9 cellular contexts compared by ENCODE assay signal in genomic region chr7:92691578-92691977, GRCh38.
DNase-seq lines count a peak whose midpoint lies in the region; ATAC-seq, FAIRE-seq and TF ChIP-seq lines count a peak whose summit lies in the region.
"Had no signal": no experiment of that assay in that cellular context is flagged by ENCODE, and none has a peak within 500 bp of the region (broad histone marks: within the 10 kb centered on the region; RNA-seq: fewer than 3 reads in every experiment).

No MANE protein-coding gene starts in this region.

- TF ChIP-seq CTCF in HFFc6 (IDR thresholded peaks at IDR 0.05): peak; percentile 81
- peak; percentile 47 for TF ChIP-seq CTCF in NB4 (IDR thresholded peaks at IDR 0.05; ENCODE audit: low read depth, low read length)
- TF ChIP-seq CTCF in retinal pigment epithelial cell (conservative IDR thresholded peaks at IDR 0.05; ENCODE audit: low read depth, low read length): peak; percentile 57

- H3K27me3 Mint-ChIP-seq in HFFc6 (ENCODE audit: insufficient read depth): no peaks in the 10 kb centered on the region; the same call in 1 of the 2 replicates
- H3K27me3 Mint-ChIP-seq in T-helper 17 cell: no peaks in the 10 kb centered on the region
- H3K27me3 Mint-ChIP-seq: IgD-negative memory B cell had no signal

- peak; percentile 92 for ATAC-seq in T-helper 17 cell
- no peak for ATAC-seq in HG03457 (IDR thresholded peaks at IDR 0.05; ENCODE audit: unreplicated experiment)

- no peaks in the 10 kb centered on the region for H3K9me3 ChIP-seq in T-helper 17 cell (ENCODE audit: control insufficient read depth, low read length, poor library complexity, severe bottlenecking)

- DNase-seq in GF-D8 (lab: John Stamatoyannopoulos, UW): peak; percentile 66
- DNase-seq in HFFc6: peak; percentile 52
- DNase-seq in NB4 (ENCODE audit: low read depth): peak; percentile 68
- no peak for DNase-seq in T-helper 17 cell
- DNase-seq in fibroblast of peridontal ligament (ENCODE audit: extremely low read depth): peak; percentile 86
- peak; percentile 35 for DNase-seq in retinal pigment epithelial cell (ENCODE audit: low read depth)

- H3K4me3 Mint-ChIP-seq in HFFc6 (no peak overlapping the region), T-helper 17 cell (peak overlapping the region; percentile 19)
- H3K4me3 Mint-ChIP-seq: IgD-negative memory B cell had no signal

- no peak for TF ChIP-seq POLR2A in NB4 (IDR thresholded peaks at IDR 0.05; ENCODE audit: extremely low read depth, insufficient read length)

- H3K4me3 ChIP-seq in NB4 (ENCODE audit: low read depth, low read length): no peak overlapping the region
- no peak overlapping the region for H3K4me3 ChIP-seq in retinal pigment epithelial cell (ENCODE audit: low read length)

- H3K9me3 Mint-ChIP-seq in HFFc6: no peaks in the 10 kb centered on the region
- H3K9me3 Mint-ChIP-seq: IgD-negative memory B cell had no signal

- peak overlapping the region; percentile 51 for H3K27ac Mint-ChIP-seq in HFFc6
- peak overlapping the region; percentile 94 for H3K27ac Mint-ChIP-seq in T-helper 17 cell
- H3K27ac Mint-ChIP-seq: IgD-negative memory B cell had no signal

- peak; percentile 100 for FAIRE-seq in A204.1 (lab: Jason Lieb, UNC)

- H3K4me1 Mint-ChIP-seq in HFFc6 (ENCODE audit: low read depth) (peaks cover 57% of the 10 kb centered on the region), T-helper 17 cell (peaks cover 23% of the 10 kb centered on the region)

- H3K36me3 Mint-ChIP-seq in HFFc6 (ENCODE audit: low read depth): peaks cover 49% of the 10 kb centered on the region
- H3K36me3 Mint-ChIP-seq in T-helper 17 cell (ENCODE audit: low read depth): no peaks in the 10 kb centered on the region
- H3K36me3 Mint-ChIP-seq: IgD-negative memory B cell had no signal

Comparison
In these comparisons a context has a peak if more than half of its experiments do, and no peak if none do; other contexts are left out.
1. DNase-seq: peak in GF-D8 (single experiment), HFFc6 (single experiment), NB4 (single experiment), fibroblast of peridontal ligament (single experiment) and retinal pigment epithelial cell (single experiment); none in T-helper 17 cell (0 of 3).
2. Peak in every context shown above with its lines, with median percentiles within 50 percentile points of each other: CTCF ChIP-seq.